In genomic region chr11:114163231-114163631, GRCh38 we compare ENCODE assay signal across 9 cellular contexts.
A peak's percentile ranks its signal among the peaks of the same experiment; 100 is the strongest.
DNase-seq lines count a peak whose midpoint lies in the region; ATAC-seq and TF ChIP-seq lines count a peak whose summit lies in the region.
"Had no signal": no experiment of that assay in that cellular context is flagged by ENCODE, and none has a peak within 500 bp of the region (broad histone marks: within the 10 kb centered on the region; RNA-seq: fewer than 3 reads in every experiment).

No MANE protein-coding gene starts in this region.

- H3K4me1 ChIP-seq in A673 (ENCODE audit: insufficient read depth, low read length, poor library complexity, severe bottlenecking) (peaks cover 91% of the 10 kb centered on the region), ovary (ENCODE audit: insufficient read depth) (peaks cover 60% of the 10 kb centered on the region)

- H3K27ac Mint-ChIP-seq in Calu3 (ENCODE audit: unreplicated experiment): no peak overlapping the region
- H3K27ac Mint-ChIP-seq: activated naive CD8-positive, alpha-beta T cell treated with anti-CD3 and anti-CD28 coated beads for 36 hours had no signal

- H3K27me3 Mint-ChIP-seq in Calu3 (ENCODE audit: unreplicated experiment): peaks cover 94% of the 10 kb centered on the region
- H3K27me3 Mint-ChIP-seq: activated naive CD8-positive, alpha-beta T cell treated with anti-CD3 and anti-CD28 coated beads for 36 hours had no signal

- WGBS in ovary, 3 donors: 2 to 7% (median 6%) methylated on average over 7 of the region's 7 CpGs

- TF ChIP-seq EP300 in ovary (IDR thresholded peaks at IDR 0.05): no peak

- ATAC-seq in HG03342 (IDR thresholded peaks at IDR 0.05; ENCODE audit: unreplicated experiment): no peak
- no peak for ATAC-seq in GM21717 (IDR thresholded peaks at IDR 0.05; ENCODE audit: unreplicated experiment)

- CTCF ChIA-PET in A673 (lab: Charles Lee) (no interaction called here), Calu3 (lab: Charles Lee) (interaction anchor here (0.6 kb wide), 1 partner anchor 35 kb away, joined by 6 read pairs; no protein-coding TSS in a partner anchor)

- H3K9me3 ChIP-seq in A673 (ENCODE audit: low read depth, low read length, poor library complexity, severe bottlenecking) (no peaks in the 10 kb centered on the region), ovary (no peaks in the 10 kb centered on the region)

- no peak overlapping the region for H3K4me3 Mint-ChIP-seq in Calu3 (ENCODE audit: low read depth, unreplicated experiment)
- H3K4me3 Mint-ChIP-seq: activated naive CD8-positive, alpha-beta T cell treated with anti-CD3 and anti-CD28 coated beads for 36 hours had no signal

- peaks cover 8% of the 10 kb centered on the region for H3K4me1 Mint-ChIP-seq in Calu3 (ENCODE audit: low read depth, unreplicated experiment)

- H3K4me3 ChIP-seq in A673 (ENCODE audit: low read depth, low read length, poor library complexity, severe bottlenecking): peak overlapping the region; percentile 27
- H3K4me3 ChIP-seq in ovary: peak overlapping the region; percentile 15

- H3K36me3 Mint-ChIP-seq in Calu3 (ENCODE audit: insufficient read depth, unreplicated experiment): peaks cover 12% of the 10 kb centered on the region
- H3K36me3 Mint-ChIP-seq: activated naive CD8-positive, alpha-beta T cell treated with anti-CD3 and anti-CD28 coated beads for 36 hours had no signal

- intact Hi-C loops in A673 (cut with micrococcal nuclease; ENCODE audit: unreplicated experiment): no loop called here
- intact Hi-C loops in ovary (cut with DNase I): loop anchor here in 3 of 4 donors (2.0 to 5.0 kb wide), 4 partner anchors 16 to 101 kb away; no protein-coding TSS in a partner anchor
- intact Hi-C loops in Calu3 (cut with micrococcal nuclease; ENCODE audit: unreplicated experiment): no loop called here

- H3K27me3 ChIP-seq in A673 (replicated peaks; ENCODE audit: insufficient read depth, low read depth, low read length, poor library complexity) (no peaks in the 10 kb centered on the region), ovary (no peaks in the 10 kb centered on the region)

- H3K27ac ChIP-seq in A673 (ENCODE audit: low read depth, low read length, poor library complexity, severe bottlenecking): peak overlapping the region; percentile 11
- H3K27ac ChIP-seq in epithelial cell of prostate: peak overlapping the region; percentile 93
- H3K27ac ChIP-seq in ovary: peak overlapping the region; percentile 85 to 89

- BruUV-seq in A673 (replicated peaks; lab: Mats Ljungman, UMichigan): no TSS peak
- no TSS peak for BruUV-seq in Calu3 (replicated peaks; lab: Mats Ljungman, UMichigan)

- no peaks in the 10 kb centered on the region for H3K9me3 Mint-ChIP-seq in Calu3 (ENCODE audit: low read depth, unreplicated experiment)
- H3K9me3 Mint-ChIP-seq: activated naive CD8-positive, alpha-beta T cell treated with anti-CD3 and anti-CD28 coated beads for 36 hours had no signal

- TF ChIP-seq CTCF in A673 (conservative IDR thresholded peaks at IDR 0.05; ENCODE audit: low read depth, low read length) (no peak), ovary (IDR thresholded peaks at IDR 0.05) (peak in 1 of 3 donors; percentile 14), Calu3 (IDR thresholded peaks at IDR 0.05; ENCODE audit: unreplicated experiment) (no peak)

- POLR2A ChIA-PET in A673 (lab: Charles Lee; ENCODE audit: low non-redundant PET): no interaction called here

- no peaks in the 10 kb centered on the region for H3K36me3 ChIP-seq in A673 (ENCODE audit: insufficient read depth, low read length, poor library complexity, severe bottlenecking)
- no peaks in the 10 kb centered on the region for H3K36me3 ChIP-seq in ovary

- DNase-seq in A673 (ENCODE audit: low spot score) (no peak), NCI-H226 (peak; percentile 16), epithelial cell of prostate (ENCODE audit: low read depth, low spot score) (no peak), ovary (peak in 2 of 5 donors; percentile 68 to 75), COR-L47 (lab: John Stamatoyannopoulos, UW) (no peak), Calu3 (no peak)
- DNase-seq: activated naive CD8-positive, alpha-beta T cell treated with anti-CD3 and anti-CD28 coated beads for 36 hours had no signal

- no peak for TF ChIP-seq POLR2A in ovary (IDR thresholded peaks at IDR 0.05)

Comparison
In these comparisons a context has a peak if more than half of its experiments do, and no peak if none do; other contexts are left out.
1. H3K27ac ChIP-seq: peak in every context shown above with its lines; median percentile 93 in epithelial cell of prostate; 87 in ovary; 11 in A673.
2. intact Hi-C loops: an anchor here in ovary (2.0 to 5.0 kb wide); none called in A673 and Calu3.